Comparison of ENCODE assay signal across 13 cellular contexts in the genomic region with DNA sequence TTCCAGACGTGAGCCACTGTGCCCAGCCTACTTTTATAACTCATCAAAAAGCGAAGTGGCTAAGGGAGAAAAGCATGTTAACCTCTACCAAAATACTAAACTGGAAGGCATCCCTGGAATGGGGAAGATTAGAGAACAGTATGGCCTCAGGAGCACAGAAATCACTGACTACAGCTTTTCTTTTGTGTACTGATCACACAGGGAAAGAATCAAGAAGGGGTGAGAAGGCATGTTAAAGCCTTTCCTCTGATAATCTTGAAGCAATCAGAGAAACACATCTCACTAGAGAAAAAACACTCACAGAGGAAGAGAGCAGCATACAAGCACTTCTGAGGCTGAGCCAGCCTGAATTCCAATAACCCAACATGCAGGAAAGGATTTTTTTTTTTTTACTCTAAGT. TPM values are rescaled to one million over a fixed set of nuclear protein-coding genes. Genes with fewer than 3 reads are reported as not detected.
DNase-seq lines count a peak whose midpoint lies in the region; TF ChIP-seq lines count a peak whose summit lies in the region.
"Had no signal": no experiment of that assay in that cellular context is flagged by ENCODE, and none has a peak within 500 bp of the region (broad histone marks: within the 10 kb centered on the region; RNA-seq: fewer than 3 reads in every experiment).

No MANE protein-coding gene starts in this region.

- WGBS in mesodermal cell (ENCODE audit: insufficient coverage in 2 of 2), 2 experiments = 60 to 67% methylated on average over 1 of the region's 2 CpGs

- no peaks in the 10 kb centered on the region for H3K36me3 ChIP-seq in mesodermal cell (ENCODE audit: control insufficient read depth, insufficient read depth, low read length)
- H3K36me3 ChIP-seq: stomach had no signal

- no peaks in the 10 kb centered on the region for H3K9me3 ChIP-seq in mesodermal cell (ENCODE audit: control insufficient read depth, low read length)
- H3K9me3 ChIP-seq: stomach had no signal

- H3K4me3 ChIP-seq in AG09309 (ENCODE audit: control insufficient read depth, low read depth, low read length) (no peak overlapping the region), epithelial cell of esophagus (ENCODE audit: low read length) (no peak overlapping the region), mesodermal cell (ENCODE audit: extremely low read depth, insufficient read depth, low read length, poor library complexity, severe bottlenecking) (no peak overlapping the region)
- H3K4me3 ChIP-seq: stomach had no signal

- TF ChIP-seq CTCF in AG09309 (IDR thresholded peaks at IDR 0.05; ENCODE audit: control insufficient read depth, insufficient read depth, low read depth, low read length, missing control alignments) (no peak), epithelial cell of esophagus (IDR thresholded peaks at IDR 0.05; ENCODE audit: insufficient read depth, low read depth, low read length, missing control alignments) (no peak)

- DNase-seq in AG09309 (ENCODE audit: low read depth) (peak; percentile 11), LoVo (ENCODE audit: low spot score) (peak; percentile 45), epithelial cell of esophagus (ENCODE audit: low read depth) (peak; percentile 81), NCI-H1092 (lab: John Stamatoyannopoulos, UW) (no peak), NCI-H2081 treated with DMSO at 0.1 percent for 48 hours (lab: John Stamatoyannopoulos, UW) (no peak), NOMO-1 (lab: John Stamatoyannopoulos, UW; ENCODE audit: unreplicated experiment in 2 of 2) (no peak), T-helper 1 cell (no peak)
- DNase-seq: ACHN; activated naive CD4-positive, alpha-beta T cell treated with anti-CD3 and anti-CD28 coated beads, Interleukin-2, amount 50 U/mL, for 16 hours; midbrain; SIG-M5; stomach had no signal

- H3K27ac ChIP-seq in mesodermal cell (ENCODE audit: low read depth, low read length, severe bottlenecking) = peak overlapping the region; percentile 96
- H3K27ac ChIP-seq: stomach had no signal

- peaks cover 17% of the 10 kb centered on the region for H3K4me1 ChIP-seq in mesodermal cell (ENCODE audit: control insufficient read depth, insufficient read depth, low read length, poor library complexity, severe bottlenecking)

RNA-seq across cellular contexts. Expression of gene PCAT6, which starts 10.7 kb away (rescaled TPM):
- 15.1 TPM for polyA plus RNA-seq in mesodermal cell (2013, experiment 1 of 2)
- polyA plus RNA-seq in mesodermal cell (2013, experiment 2 of 2) = 12.4 TPM

RNA-seq across cellular contexts. Expression of gene KDM5B, which starts 13.2 kb away (rescaled TPM):
- polyA plus RNA-seq in mesodermal cell (2013, experiment 1 of 2) = 104 TPM
- polyA plus RNA-seq in mesodermal cell (2013, experiment 2 of 2) = 95.3 TPM

Comparison
In these comparisons a context has a peak if more than half of its experiments do, and no peak if none do; other contexts are left out.
1. DNase-seq: peak in AG09309 (single experiment), LoVo (single experiment) and epithelial cell of esophagus (single experiment); none in NCI-H1092 (single experiment), NCI-H2081 treated with DMSO at 0.1 percent for 48 hours (single experiment), NOMO-1 (0 of 2) and T-helper 1 cell (0 of 5).